Comparison of ENCODE assay signal across 1 cellular context in genomic region chr18:55402731-55403405, GRCh38.
A peak's percentile ranks its signal among the peaks of the same experiment; 100 is the strongest.
TF ChIP-seq lines count a peak whose summit lies in the region.

No MANE protein-coding gene starts in this region.

TF ChIP-seq in HEK293, 187 proteins besides CTCF, POLR2A, EP300 and RAD21 (continued from another document):
- TF ChIP-seq ELK4 (IDR thresholded peaks at IDR 0.05; ENCODE audit: borderline replicate concordance, low read depth, low read length) = no peak
- peak; percentile 87 for TF ChIP-seq PRDM6 (tag by site-specific recombination; IDR thresholded peaks at IDR 0.05)
- TF ChIP-seq ZNF843 (tag by site-specific recombination; IDR thresholded peaks at IDR 0.05) = peak; percentile 80
- TF ChIP-seq MYNN (tag by site-specific recombination; IDR thresholded peaks at IDR 0.05; ENCODE audit: borderline replicate concordance) = peak; percentile 37; the same call in 1 of the 2 replicates
- no peak for TF ChIP-seq ZSCAN16 (tag by site-specific recombination; IDR thresholded peaks at IDR 0.05)
- TF ChIP-seq ZNF362 (tag by site-specific recombination; IDR thresholded peaks at IDR 0.05) = no peak
- peak; percentile 73 for TF ChIP-seq ZNF580 (tag by site-specific recombination; IDR thresholded peaks at IDR 0.05)
- TF ChIP-seq ZNF707 (tag by site-specific recombination; IDR thresholded peaks at IDR 0.05) = no peak
- no peak for TF ChIP-seq ZNF214 (tag by site-specific recombination; IDR thresholded peaks at IDR 0.05; ENCODE audit: borderline replicate concordance)
- peak; percentile 37; the same call in 1 of the 2 replicates for TF ChIP-seq OSR2 (tag by site-specific recombination; IDR thresholded peaks at IDR 0.05)
- 0 out of 2 replicates have a peak, but pooled peaks have one; percentile 14 for TF ChIP-seq ZNF2 (tag by site-specific recombination; IDR thresholded peaks at IDR 0.05)
- TF ChIP-seq ZNF311 (tag by site-specific recombination; IDR thresholded peaks at IDR 0.05; ENCODE audit: borderline replicate concordance) = no peak
- TF ChIP-seq ZNF302 (tag by site-specific recombination; IDR thresholded peaks at IDR 0.05; ENCODE audit: low read depth) = no peak
- TF ChIP-seq ZNF544 (tag by site-specific recombination; IDR thresholded peaks at IDR 0.05) = no peak
- no peak for TF ChIP-seq GLIS1 (tag by site-specific recombination; IDR thresholded peaks at IDR 0.05)
- TF ChIP-seq MEIS1 (CRISPR knock-in tag; IDR thresholded peaks at IDR 0.05; ENCODE audit: borderline replicate concordance) = no peak
- no peak for TF ChIP-seq ZNF169 (tag by site-specific recombination; IDR thresholded peaks at IDR 0.05)
- TF ChIP-seq ZNF366 (tag by site-specific recombination; conservative IDR thresholded peaks at IDR 0.05) = 0 out of 2 replicates have a peak, but pooled peaks have one; percentile 29
- peak; percentile 42 for TF ChIP-seq ZNF629 (tag by site-specific recombination; IDR thresholded peaks at IDR 0.05)
- peak; percentile 70; the same call in 1 of the 2 replicates for TF ChIP-seq ZSCAN30 (tag by site-specific recombination; IDR thresholded peaks at IDR 0.05)
- TF ChIP-seq ZNF449 (tag by site-specific recombination; IDR thresholded peaks at IDR 0.05) = no peak
- TF ChIP-seq ZNF18 (tag by site-specific recombination; IDR thresholded peaks at IDR 0.05) = 0 out of 2 replicates have a peak, but pooled peaks have one; percentile 30
- TF ChIP-seq ZFP3 (tag by site-specific recombination; IDR thresholded peaks at IDR 0.05; ENCODE audit: low read depth) = no peak
- TF ChIP-seq ZNF239 (tag by site-specific recombination; IDR thresholded peaks at IDR 0.05) = no peak
- TF ChIP-seq WT1 (tag by site-specific recombination; IDR thresholded peaks at IDR 0.05) = 0 out of 2 replicates have a peak, but pooled peaks have one; percentile 45
- TF ChIP-seq ZXDB (tag by site-specific recombination; IDR thresholded peaks at IDR 0.05) = peak; percentile 52; the same call in 1 of the 2 replicates
